8 cellular contexts compared by ENCODE assay signal in genomic region chr18:12883003-12883683, GRCh38. TPM values are rescaled to one million over a fixed set of nuclear protein-coding genes. Genes with fewer than 3 reads are reported as not detected.
DNase-seq lines count a peak whose midpoint lies in the region; ATAC-seq and TF ChIP-seq lines count a peak whose summit lies in the region.

No MANE protein-coding gene starts in this region.

- peaks cover 25% of the 10 kb centered on the region for H4K20me1 ChIP-seq in SU-DHL-6 (ENCODE audit: low read depth, low read length)

- TF ChIP-seq POLR2A in vagina (IDR thresholded peaks at IDR 0.05), result no peak

- peak overlapping the region; percentile 92 for H3K9ac ChIP-seq in SU-DHL-6 (ENCODE audit: low read length)

- H3K36me3 ChIP-seq in SU-DHL-6 (ENCODE audit: low read length), result no peaks in the 10 kb centered on the region
- H3K36me3 ChIP-seq in effector memory CD4-positive, alpha-beta T cell (ENCODE audit: control insufficient read depth, insufficient read depth, low read length), result no peaks in the 10 kb centered on the region
- H3K36me3 ChIP-seq in mucosa of descending colon (ENCODE audit: low read depth), result peaks cover 5% of the 10 kb centered on the region
- H3K36me3 ChIP-seq in vagina, result no peaks in the 10 kb centered on the region

- no peaks in the 10 kb centered on the region for H3K9me2 ChIP-seq in SU-DHL-6 (replicated peaks; ENCODE audit: insufficient read depth, low read length)

- H3K79me2 ChIP-seq in SU-DHL-6 (ENCODE audit: insufficient read depth, low read length), result peaks cover 50% of the 10 kb centered on the region

- peak overlapping the region; percentile 79 for H3K4me2 ChIP-seq in SU-DHL-6 (ENCODE audit: low read depth, low read length, poor library complexity, severe bottlenecking)

- TF ChIP-seq CTCF in SU-DHL-6 (IDR thresholded peaks at IDR 0.05; ENCODE audit: insufficient read depth, low read length, poor library complexity, severe bottlenecking) (no peak), mucosa of descending colon (IDR thresholded peaks at IDR 0.05) (no peak), vagina (IDR thresholded peaks at IDR 0.05) (no peak)

- H2AFZ ChIP-seq in SU-DHL-6 (ENCODE audit: low read depth, low read length, severe bottlenecking), result peak overlapping the region; percentile 16

- DNase-seq in NCI-H345 (lab: John Stamatoyannopoulos, UW) (peak; percentile 53), NCI-H345 treated with DMSO at 0.1 percent for 48 hours (lab: John Stamatoyannopoulos, UW; ENCODE audit: unreplicated experiment) (no peak), mucosa of descending colon (no peak), vagina (ENCODE audit: extremely low spot score in 2 of 2) (peak in 1 of 2 donors; percentile 90), kidney tubule cell (ENCODE audit: low spot score) (no peak)
- peak in 1 of 3 donors; percentile 6 for DNase-seq in effector memory CD4-positive, alpha-beta T cell

- intact Hi-C loops in mucosa of descending colon (cut with DNase I, micrococcal nuclease) (loop anchor here in 1 of 2 donors (10.0 kb wide), 1 partner anchor 48 kb away; no protein-coding TSS in a partner anchor), vagina (cut with DNase I) (no loop called here)

- H3K9me3 ChIP-seq in SU-DHL-6 (ENCODE audit: insufficient read depth, low read length) (no peaks in the 10 kb centered on the region), mucosa of descending colon (no peaks in the 10 kb centered on the region), vagina (no peaks in the 10 kb centered on the region)
- H3K9me3 ChIP-seq in effector memory CD4-positive, alpha-beta T cell (ENCODE audit: control insufficient read depth, low read length), result no peaks in the 10 kb centered on the region

- H3K4me3 ChIP-seq in SU-DHL-6 (ENCODE audit: insufficient read depth, low read length, poor library complexity, severe bottlenecking), result peak overlapping the region; percentile 89
- peak overlapping the region; percentile 79 for H3K4me3 ChIP-seq in effector memory CD4-positive, alpha-beta T cell (ENCODE audit: insufficient read depth, low read depth, low read length, poor library complexity, severe bottlenecking)
- peak overlapping the region; percentile 59 for H3K4me3 ChIP-seq in mucosa of descending colon
- H3K4me3 ChIP-seq in vagina, result peak overlapping the region; percentile 76 to 83

- ATAC-seq in HG02970 (IDR thresholded peaks at IDR 0.05; ENCODE audit: low FRiP score, unreplicated experiment), result peak; percentile 9
- ATAC-seq in mucosa of descending colon, result peak; percentile 29

- H3K27ac ChIP-seq in SU-DHL-6 (ENCODE audit: low read depth, low read length) (peak overlapping the region; percentile 87; the same call in 1 of the 2 replicates), vagina (peak overlapping the region; percentile 99)
- H3K27ac ChIP-seq in effector memory CD4-positive, alpha-beta T cell (ENCODE audit: insufficient read depth, low read length, poor library complexity, severe bottlenecking), result peak overlapping the region; percentile 100

- no peaks in the 10 kb centered on the region for H3K27me3 ChIP-seq in SU-DHL-6 (ENCODE audit: low read length)
- no peaks in the 10 kb centered on the region for H3K27me3 ChIP-seq in effector memory CD4-positive, alpha-beta T cell (replicated peaks; ENCODE audit: control insufficient read depth, insufficient read depth, low read length, poor library complexity, severe bottlenecking)
- H3K27me3 ChIP-seq in vagina, result no peaks in the 10 kb centered on the region

- H3F3A ChIP-seq in SU-DHL-6 (ENCODE audit: insufficient read depth), result peaks cover 4% of the 10 kb centered on the region; the same call in 1 of the 2 replicates

- peaks cover 29% of the 10 kb centered on the region for H3K4me1 ChIP-seq in effector memory CD4-positive, alpha-beta T cell (ENCODE audit: control insufficient read depth, insufficient read depth, low read length, poor library complexity, severe bottlenecking)
- H3K4me1 ChIP-seq in mucosa of descending colon (ENCODE audit: low read depth) (peaks cover 12% of the 10 kb centered on the region), vagina (peaks cover 37% of the 10 kb centered on the region)

RNA-seq across cellular contexts. Expression of gene PTPN2, which starts 0.9 kb away (rescaled TPM):
- total RNA-seq in mucosa of descending colon, result 10 to 100 TPM; 28.9 to 42.0 (median 38.4) TPM
- 32.9 TPM for total RNA-seq in vagina
